Comparison of ENCODE assay signal across 15 cellular contexts in genomic region chr2:182207049-182207746, GRCh38.
DNase-seq lines count a peak whose midpoint lies in the region; ATAC-seq lines count a peak whose summit lies in the region.
"Had no signal": no experiment of that assay in that cellular context is flagged by ENCODE, and none has a peak within 500 bp of the region (broad histone marks: within the 10 kb centered on the region; RNA-seq: fewer than 3 reads in every experiment).

No MANE protein-coding gene starts in this region.

- DNase-seq in activated T-cell treated with anti-CD3 and anti-CD28 coated beads, Interleukin-2, amount 50 U/mL, for 1 hour = no peak
- DNase-seq in NCI-H146 treated with DMSO at 0.1 percent for 48 hours (lab: John Stamatoyannopoulos, UW; ENCODE audit: unreplicated experiment) = no peak
- no peak for DNase-seq in COR-L47 (lab: John Stamatoyannopoulos, UW)
- no peak for DNase-seq in islet precursor cell
- DNase-seq: activated CD8-positive, alpha-beta memory T cell treated with anti-CD3 and anti-CD28 coated beads for 24 hours; effector CD4-positive, alpha-beta T cell; mammary epithelial cell; NCI-H1105 treated with DMSO at 0.1 percent for 48 hours; NCI-H226; testis; WERI-Rb-1 had no signal

- peak; percentile 49 for ATAC-seq in GM18858 (IDR thresholded peaks at IDR 0.05; ENCODE audit: unreplicated experiment)
- ATAC-seq in GM21390 (IDR thresholded peaks at IDR 0.05; ENCODE audit: unreplicated experiment) = peak; percentile 78
- peak; percentile 63 for ATAC-seq in HG02981 (IDR thresholded peaks at IDR 0.05; ENCODE audit: unreplicated experiment)
- ATAC-seq in HG03520 (IDR thresholded peaks at IDR 0.05; ENCODE audit: unreplicated experiment) = peak; percentile 86
